ENCODE assay signal across 1 cellular context in genomic region chr1:16348414-16349182, GRCh38.
TF ChIP-seq lines count a peak whose summit lies in the region.

No MANE protein-coding gene starts in this region.

TF ChIP-seq in K562, 482 proteins besides CTCF, POLR2A, EP300 and RAD21 (continued from another document):
- peak; percentile 78 for TF ChIP-seq CEBPB (tag; IDR thresholded peaks at IDR 0.05)
- no peak for TF ChIP-seq ZNF717 (CRISPR knock-in tag; IDR thresholded peaks at IDR 0.05)
- no peak for TF ChIP-seq TOE1 (IDR thresholded peaks at IDR 0.05; ENCODE audit: borderline replicate concordance)
- TF ChIP-seq TOE1 (CRISPR knock-in tag; IDR thresholded peaks at IDR 0.05; ENCODE audit: borderline replicate concordance, low read depth): no peak
- TF ChIP-seq ATF1 (CRISPR knock-in tag; IDR thresholded peaks at IDR 0.05): no peak
- TF ChIP-seq ATF1 (tag; IDR thresholded peaks at IDR 0.05): no peak
- TF ChIP-seq RNF2 (IDR thresholded peaks at IDR 0.05): no peak
- peak; percentile 68 for TF ChIP-seq MEIS2 (IDR thresholded peaks at IDR 0.05; ENCODE audit: partially characterized antibody)
- TF ChIP-seq GTF2A2 (tag; IDR thresholded peaks at IDR 0.05): no peak
- TF ChIP-seq ZBTB40 (IDR thresholded peaks at IDR 0.05): no peak
- no peak for TF ChIP-seq ZBTB40 (CRISPR knock-in tag; IDR thresholded peaks at IDR 0.05)
- TF ChIP-seq SMARCC2 (IDR thresholded peaks at IDR 0.05; ENCODE audit: low read depth): peak; percentile 37; the same call in 1 of the 2 replicates
- no peak for TF ChIP-seq CHAMP1 (IDR thresholded peaks at IDR 0.05)
- TF ChIP-seq JUN (IDR thresholded peaks at IDR 0.05; ENCODE audit: borderline replicate concordance, low read depth, low read length): peak; percentile 59; the same call in 1 of the 2 replicates
- no peak for TF ChIP-seq JUN (CRISPR knock-in tag; IDR thresholded peaks at IDR 0.05; ENCODE audit: borderline replicate concordance)
- TF ChIP-seq CREB3L1 (IDR thresholded peaks at IDR 0.05; ENCODE audit: borderline replicate concordance, low read depth): no peak
- TF ChIP-seq ZNF696 (CRISPR knock-in tag; conservative IDR thresholded peaks at IDR 0.05): no peak
- TF ChIP-seq MEF2D (tag; conservative IDR thresholded peaks at IDR 0.05; ENCODE audit: low read depth): no peak
- 0 out of 2 replicates have a peak, but pooled peaks have one; percentile 7 for TF ChIP-seq CXXC5 (CRISPR knock-in tag; IDR thresholded peaks at IDR 0.05)
- TF ChIP-seq ZNF24 (IDR thresholded peaks at IDR 0.05): no peak
- peak; percentile 77 for TF ChIP-seq EGR1 (conservative IDR thresholded peaks at IDR 0.05)
- no peak for TF ChIP-seq HEY1 (CRISPR knock-in tag; IDR thresholded peaks at IDR 0.05; ENCODE audit: borderline replicate concordance)
- TF ChIP-seq MLX (CRISPR knock-in tag; conservative IDR thresholded peaks at IDR 0.05): no peak
- TF ChIP-seq NCOR1 (IDR thresholded peaks at IDR 0.05): no peak
- no peak for TF ChIP-seq SPI1 (IDR thresholded peaks at IDR 0.05; ENCODE audit: borderline replicate concordance, low read depth, low read length)
- TF ChIP-seq RFX5 (IDR thresholded peaks at IDR 0.05; ENCODE audit: low read depth, low read length): no peak
- TF ChIP-seq ZNF175 (CRISPR knock-in tag; IDR thresholded peaks at IDR 0.05; ENCODE audit: low read depth): no peak
- TF ChIP-seq RFX1 (IDR thresholded peaks at IDR 0.05): no peak
- no peak; the same call in 1 of the 2 replicates for TF ChIP-seq ARID1B (IDR thresholded peaks at IDR 0.05)
- TF ChIP-seq MYNN (IDR thresholded peaks at IDR 0.05): no peak
- TF ChIP-seq MYNN (CRISPR knock-in tag; IDR thresholded peaks at IDR 0.05): no peak
- TF ChIP-seq HDAC1 (IDR thresholded peaks at IDR 0.05): no peak
- no peak for TF ChIP-seq MECOM (CRISPR knock-in tag; IDR thresholded peaks at IDR 0.05)
- no peak for TF ChIP-seq FOXK2 (conservative IDR thresholded peaks at IDR 0.05 in 1 of 2, IDR thresholded peaks at IDR 0.05 in 1 of 2; ENCODE audit: low read depth in 2 of 2)
- no peak for TF ChIP-seq SREBF1 (IDR thresholded peaks at IDR 0.05; ENCODE audit: borderline replicate concordance, low read depth, low read length)
- no peak for TF ChIP-seq HDAC3 (IDR thresholded peaks at IDR 0.05; ENCODE audit: borderline replicate concordance, partially characterized antibody)
- TF ChIP-seq KDM2B (CRISPR knock-in tag; IDR thresholded peaks at IDR 0.05): no peak
- TF ChIP-seq JUND (IDR thresholded peaks at IDR 0.05; ENCODE audit: borderline replicate concordance, low read depth, low read length): peak; percentile 66; the same call in 1 of the 2 replicates
- TF ChIP-seq JUND (tag; IDR thresholded peaks at IDR 0.05; ENCODE audit: borderline replicate concordance, low read depth, low read length): 0 out of 3 replicates have a peak, but pooled peaks have one; percentile 41
- no peak for TF ChIP-seq SLC30A9 (CRISPR knock-in tag; IDR thresholded peaks at IDR 0.05)
- no peak for TF ChIP-seq FOXJ3 (CRISPR knock-in tag; IDR thresholded peaks at IDR 0.05)
- TF ChIP-seq KLF6 (CRISPR knock-in tag; IDR thresholded peaks at IDR 0.05; ENCODE audit: borderline replicate concordance): no peak
- TF ChIP-seq ZNF282 (CRISPR knock-in tag; IDR thresholded peaks at IDR 0.05): no peak
- TF ChIP-seq DMBX1 (CRISPR knock-in tag; IDR thresholded peaks at IDR 0.05; ENCODE audit: borderline replicate concordance): no peak
- no peak for TF ChIP-seq BMI1 (IDR thresholded peaks at IDR 0.05; ENCODE audit: low read length)
- no peak for TF ChIP-seq U2AF2 (optimal IDR thresholded peaks at IDR 0.05; ENCODE audit: low read depth, low read length)
- TF ChIP-seq UBTF (IDR thresholded peaks at IDR 0.05; ENCODE audit: borderline replicate concordance in 1 of 2, low read depth in 2 of 2, low read length in 2 of 2): no peak
- TF ChIP-seq ZNF830 (CRISPR knock-in tag; IDR thresholded peaks at IDR 0.05): no peak
- TF ChIP-seq PTTG1 (tag; IDR thresholded peaks at IDR 0.05; ENCODE audit: low read depth): no peak
- TF ChIP-seq POLR2H (tag; IDR thresholded peaks at IDR 0.05; ENCODE audit: low read depth): no peak
- TF ChIP-seq FOSL1 (tag; conservative IDR thresholded peaks at IDR 0.05): peak; percentile 71
- TF ChIP-seq TARDBP (IDR thresholded peaks at IDR 0.05): no peak
- TF ChIP-seq CEBPG (CRISPR knock-in tag; IDR thresholded peaks at IDR 0.05): 0 out of 2 replicates have a peak, but pooled peaks have one; percentile 10
- TF ChIP-seq CEBPG (tag; conservative IDR thresholded peaks at IDR 0.05 in 1 of 2, IDR thresholded peaks at IDR 0.05 in 1 of 2): peak in 1 of 2 experiments; percentile 35; a peak in 2 of 4 replicates
- 0 out of 4 replicates have a peak, but pooled peaks of 1 of the 2 experiments have one; percentile 32 for TF ChIP-seq MAZ (CRISPR knock-in tag; conservative IDR thresholded peaks at IDR 0.05 in 1 of 2, IDR thresholded peaks at IDR 0.05 in 1 of 2)
